ENCODE assay signal across 9 cellular contexts in genomic region chr2:54599914-54600313, GRCh38.
DNase-seq lines count a peak whose midpoint lies in the region; ATAC-seq and TF ChIP-seq lines count a peak whose summit lies in the region.
"Had no signal": no experiment of that assay in that cellular context is flagged by ENCODE, and none has a peak within 500 bp of the region (broad histone marks: within the 10 kb centered on the region; RNA-seq: fewer than 3 reads in every experiment).

No MANE protein-coding gene starts in this region.

- H3K9me3 ChIP-seq in BLaER1 treated with 17β-estradiol and CSF1 and Interleukin-3, amounts not matched to agents 10 nM and 100 nM (replicated peaks in 1 of 11) = peaks cover 0 to 11% (median 0%) of the 10 kb centered on the region in 11 experiments; a peak in 2 of 22 replicates
- H3K9me3 ChIP-seq in esophagus muscularis mucosa = no peaks in the 10 kb centered on the region
- H3K9me3 ChIP-seq in parathyroid adenoma (ENCODE audit: control insufficient read depth, low read length) = no peaks in the 10 kb centered on the region

- TF ChIP-seq EP300 in esophagus muscularis mucosa (IDR thresholded peaks at IDR 0.05) = no peak

- no peaks in the 10 kb centered on the region for H3K27me3 ChIP-seq in BLaER1 treated with 17β-estradiol and CSF1 and Interleukin-3, amounts not matched to agents 10 nM and 100 nM
- H3K27me3 ChIP-seq in esophagus muscularis mucosa (no peaks in the 10 kb centered on the region), parathyroid adenoma (ENCODE audit: control insufficient read depth, insufficient read depth, low read length) (no peaks in the 10 kb centered on the region)
- H3K27me3 ChIP-seq: cardiac muscle cell had no signal

- H3K79me2 ChIP-seq in parathyroid adenoma = peaks cover 62% of the 10 kb centered on the region

- no peak for ATAC-seq in GM18520 (IDR thresholded peaks at IDR 0.05; ENCODE audit: unreplicated experiment)
- no peak for ATAC-seq in HG02852 (IDR thresholded peaks at IDR 0.05; ENCODE audit: unreplicated experiment)
- ATAC-seq in HG02759 (IDR thresholded peaks at IDR 0.05; ENCODE audit: unreplicated experiment) = no peak

- POLR2A ChIA-PET in RWPE1 (lab: Yijun Ruan, JAX; ENCODE audit: low non-redundant PET) = no interaction called here

- H3K9ac ChIP-seq in BLaER1 treated with 17β-estradiol and CSF1 and Interleukin-3, amounts not matched to agents 10 nM and 100 nM = no peak overlapping the region
- H3K9ac ChIP-seq in parathyroid adenoma = no peak overlapping the region

- intact Hi-C loops in esophagus muscularis mucosa (cut with DNase I) = loop anchor here (5.0 kb wide), 1 partner anchor 38 kb away; no protein-coding TSS in a partner anchor

- H3K4me3 ChIP-seq in BLaER1 treated with 17β-estradiol and CSF1 and Interleukin-3, amounts not matched to agents 10 nM and 100 nM = no peak overlapping the region
- H3K4me3 ChIP-seq in esophagus muscularis mucosa (no peak overlapping the region), parathyroid adenoma (ENCODE audit: low read depth, low read length) (no peak overlapping the region)
- H3K4me3 ChIP-seq: cardiac muscle cell had no signal

- H3K27ac ChIP-seq in BLaER1 treated with 17β-estradiol and CSF1 and Interleukin-3, amounts not matched to agents 10 nM and 100 nM = peak overlapping the region in 5 of 11 experiments; percentile 16 to 50 (median 32); a peak in 6 of 22 replicates
- H3K27ac ChIP-seq in RWPE1 (peak overlapping the region; percentile 87), esophagus muscularis mucosa (replicated peaks in 1 of 4) (peak overlapping the region; percentile 31 to 67 (median 58)), parathyroid adenoma (peak overlapping the region; percentile 61)
- H3K27ac ChIP-seq: cardiac muscle cell had no signal

- CTCF ChIA-PET in RWPE1 (lab: Yijun Ruan, JAX) = interaction anchor here (1.1 kb wide), 1 partner anchor 13 kb away, joined by 3 read pairs; no protein-coding TSS in a partner anchor

- no peak for TF ChIP-seq POLR2A in esophagus muscularis mucosa (IDR thresholded peaks at IDR 0.05; ENCODE audit: low read depth)

- DNase-seq in RWPE1 (ENCODE audit: low spot score) (peak; percentile 81), esophagus muscularis mucosa (ENCODE audit: extremely low spot score) (no peak), anterior cingulate cortex (lab: John Stamatoyannopoulos, UW) (no peak)

- WGBS in esophagus muscularis mucosa = 43% methylated on average over 4 of the region's 4 CpGs

- no peak for TF ChIP-seq CTCF in RWPE1 (conservative IDR thresholded peaks at IDR 0.05; ENCODE audit: low read depth)
- TF ChIP-seq CTCF in esophagus muscularis mucosa (IDR thresholded peaks at IDR 0.05) = no peak
- TF ChIP-seq CTCF in parathyroid adenoma (IDR thresholded peaks at IDR 0.05) = no peak

- H3K4me2 ChIP-seq in BLaER1 treated with 17β-estradiol and CSF1 and Interleukin-3, amounts not matched to agents 10 nM and 100 nM = peak overlapping the region in 9 of 11 experiments; percentile 43 to 96 (median 90); a peak in 18 of 22 replicates
- H3K4me2 ChIP-seq in parathyroid adenoma (ENCODE audit: low read length) = peak overlapping the region; percentile 35

- H3K36me3 ChIP-seq in BLaER1 treated with 17β-estradiol and CSF1 and Interleukin-3, amounts not matched to agents 10 nM and 100 nM = peaks cover 0 to 87% (median 68%) of the 10 kb centered on the region in 11 experiments; a peak in 19 of 22 replicates
- H3K36me3 ChIP-seq in esophagus muscularis mucosa (peaks cover 0 to 23% (median 8%) of the 10 kb centered on the region in 4 donors), parathyroid adenoma (ENCODE audit: control insufficient read depth, insufficient read depth, low read length) (no peaks in the 10 kb centered on the region)

- no peak overlapping the region for H2AFZ ChIP-seq in parathyroid adenoma

- H4K20me1 ChIP-seq in BLaER1 treated with 17β-estradiol and CSF1 and Interleukin-3, amounts not matched to agents 10 nM and 100 nM = peaks cover 0 to 98% (median 87%) of the 10 kb centered on the region in 11 experiments; a peak in 17 of 22 replicates

- peaks cover 86 to 100% (median 100%) of the 10 kb centered on the region in 10 experiments for H3K4me1 ChIP-seq in BLaER1 treated with 17β-estradiol and CSF1 and Interleukin-3, amounts not matched to agents 10 nM and 100 nM
- H3K4me1 ChIP-seq in esophagus muscularis mucosa (peaks cover 99 to 100% (median 100%) of the 10 kb centered on the region in 4 donors), parathyroid adenoma (peaks cover 81% of the 10 kb centered on the region)
